ENCODE assay signal across 8 cellular contexts in genomic region chr22:42662114-42663021, GRCh38. TPM values are rescaled to one million over a fixed set of nuclear protein-coding genes. Genes with fewer than 3 reads are reported as not detected.
DNase-seq lines count a peak whose midpoint lies in the region; ATAC-seq and TF ChIP-seq lines count a peak whose summit lies in the region.

No MANE protein-coding gene starts in this region.

- CTCF ChIA-PET in activated CD8-positive, alpha-beta T cell treated with anti-CD3 and anti-CD28 coated beads for 36 hours (lab: Charles Lee), result interaction anchor here (1.5 to 2.0 kb wide), 3 partner anchors 9 to 205 kb away, joined by 3 to 9 read pairs (median 4); no protein-coding TSS in a partner anchor

- peak overlapping the region; percentile 57 for H3K4me3 Mint-ChIP-seq in activated CD8-positive, alpha-beta T cell treated with anti-CD3 and anti-CD28 coated beads for 36 hours
- peak overlapping the region; percentile 69 to 72 for H3K4me3 Mint-ChIP-seq in effector memory CD8-positive, alpha-beta T cell

- DNase-seq in AML-193 (lab: John Stamatoyannopoulos, UW) (peak; percentile 45 to 58), GM19238 (ENCODE audit: insufficient read length, low spot score) (peak; percentile 73), NCI-H2227 treated with DMSO at 0.1 percent for 48 hours (lab: John Stamatoyannopoulos, UW) (peak; percentile 30), mesenteric fat pad (ENCODE audit: low spot score) (peak; percentile 94)
- peak; percentile 88 for DNase-seq in activated CD8-positive, alpha-beta T cell treated with anti-CD3 and anti-CD28 coated beads for 36 hours
- DNase-seq in effector memory CD8-positive, alpha-beta T cell, result peak; percentile 77 to 83 (median 79)
- DNase-seq in stimulated activated CD8-positive, alpha-beta memory T cell treated with anti-CD3 and anti-CD28 coated beads, Interleukin-15, amount 100 ng/mL, for 1 hour (ENCODE audit: low read depth), result peak; percentile 66

- peak; percentile 87 for TF ChIP-seq CTCF in activated CD8-positive, alpha-beta T cell treated with anti-CD3 and anti-CD28 coated beads for 36 hours (IDR thresholded peaks at IDR 0.05)

- intact Hi-C loops in activated CD8-positive, alpha-beta T cell treated with anti-CD3 and anti-CD28 coated beads for 36 hours (cut with micrococcal nuclease), result no loop called here

- peak; percentile 66 for ATAC-seq in activated CD8-positive, alpha-beta T cell treated with anti-CD3 and anti-CD28 coated beads for 36 hours
- ATAC-seq in effector memory CD8-positive, alpha-beta T cell (replicated peaks), result peak; percentile 79
- ATAC-seq in HG02642 (IDR thresholded peaks at IDR 0.05; ENCODE audit: poor library complexity, unreplicated experiment), result no peak

- POLR2A ChIA-PET in activated CD8-positive, alpha-beta T cell treated with anti-CD3 and anti-CD28 coated beads for 36 hours (lab: Charles Lee), result no interaction called here

- no peaks in the 10 kb centered on the region for H3K27me3 Mint-ChIP-seq in activated CD8-positive, alpha-beta T cell treated with anti-CD3 and anti-CD28 coated beads for 36 hours
- peaks cover 0 to 6% of the 10 kb centered on the region in 2 donors for H3K27me3 Mint-ChIP-seq in effector memory CD8-positive, alpha-beta T cell

- no peaks in the 10 kb centered on the region for H3K4me1 Mint-ChIP-seq in activated CD8-positive, alpha-beta T cell treated with anti-CD3 and anti-CD28 coated beads for 36 hours (ENCODE audit: low read depth)
- peaks cover 0 to 2% of the 10 kb centered on the region in 2 donors for H3K4me1 Mint-ChIP-seq in effector memory CD8-positive, alpha-beta T cell (ENCODE audit: low read depth in 2 of 2)

- H3K27ac Mint-ChIP-seq in activated CD8-positive, alpha-beta T cell treated with anti-CD3 and anti-CD28 coated beads for 36 hours, result no peak overlapping the region
- no peak overlapping the region for H3K27ac Mint-ChIP-seq in effector memory CD8-positive, alpha-beta T cell

- no peaks in the 10 kb centered on the region for H3K36me3 Mint-ChIP-seq in activated CD8-positive, alpha-beta T cell treated with anti-CD3 and anti-CD28 coated beads for 36 hours (ENCODE audit: low read depth)
- H3K36me3 Mint-ChIP-seq in effector memory CD8-positive, alpha-beta T cell (ENCODE audit: insufficient read depth), result no peaks in the 10 kb centered on the region

- H3K9me3 Mint-ChIP-seq in activated CD8-positive, alpha-beta T cell treated with anti-CD3 and anti-CD28 coated beads for 36 hours, result no peaks in the 10 kb centered on the region
- H3K9me3 Mint-ChIP-seq in effector memory CD8-positive, alpha-beta T cell, result no peaks in the 10 kb centered on the region

RNA-seq across cellular contexts. Expression of gene CYB5R3, which starts 13.2 kb away (rescaled TPM):
- 10 to 100 TPM; 64.2 to 64.3 TPM for total RNA-seq in activated CD8-positive, alpha-beta T cell treated with anti-CD3 and anti-CD28 coated beads for 36 hours
- total RNA-seq in mesenteric fat pad, result 490 TPM

RNA-seq across cellular contexts. Expression of gene ATP5MGL, which starts 22.0 kb away (rescaled TPM):
- total RNA-seq in activated CD8-positive, alpha-beta T cell treated with anti-CD3 and anti-CD28 coated beads for 36 hours, result under 1 TPM; 0.54 to 0.59 TPM
- 3.2 TPM for total RNA-seq in mesenteric fat pad

RNA-seq across cellular contexts. Expression of gene POLDIP3, which starts 47.7 kb away (rescaled TPM):
- 10 to 100 TPM; 70.2 to 71.1 TPM for total RNA-seq in activated CD8-positive, alpha-beta T cell treated with anti-CD3 and anti-CD28 coated beads for 36 hours
- 38.2 TPM for total RNA-seq in mesenteric fat pad

RNA-seq across cellular contexts. Expression of gene A4GALT, which starts 58.3 kb away (rescaled TPM):
- total RNA-seq in activated CD8-positive, alpha-beta T cell treated with anti-CD3 and anti-CD28 coated beads for 36 hours, result under 1 TPM; 0.20 to 0.38 TPM
- total RNA-seq in mesenteric fat pad, result 42.1 TPM

Comparison
In these comparisons a context has a peak if more than half of its experiments do, and no peak if none do; other contexts are left out.
1. DNase-seq: peak in every context shown above with its lines; median percentile 94 in mesenteric fat pad; 88 in activated CD8-positive, alpha-beta T cell treated with anti-CD3 and anti-CD28 coated beads for 36 hours; 79 in effector memory CD8-positive, alpha-beta T cell; 73 in GM19238; 66 in stimulated activated CD8-positive, alpha-beta memory T cell treated with anti-CD3 and anti-CD28 coated beads, Interleukin-15, amount 100 ng/mL, for 1 hour; 52 in AML-193; 30 in NCI-H2227 treated with DMSO at 0.1 percent for 48 hours.